In the genomic region with DNA sequence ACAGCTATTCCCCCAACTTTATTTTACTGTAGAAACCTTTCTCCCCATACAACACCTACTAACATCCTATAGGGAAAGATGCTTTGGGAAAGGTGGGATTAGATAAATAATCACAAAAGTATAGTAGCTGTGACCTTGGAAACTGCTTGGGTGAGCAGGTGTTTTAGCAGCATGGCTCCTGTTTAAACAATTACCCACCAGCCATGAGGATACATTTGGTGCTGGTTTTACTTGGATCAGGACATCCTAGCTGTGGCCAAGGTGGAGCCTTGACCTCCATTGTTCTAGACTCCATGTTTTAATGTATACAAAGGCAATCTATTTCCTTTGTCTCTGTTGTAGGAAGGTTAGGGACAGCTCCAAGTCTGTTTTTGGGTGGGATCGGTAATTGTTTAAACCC, we compare ENCODE assay signal across 16 cellular contexts.
"Had no signal": no experiment of that assay in that cellular context is flagged by ENCODE, and none has a peak within 500 bp of the region (broad histone marks: within the 10 kb centered on the region; RNA-seq: fewer than 3 reads in every experiment).

No MANE protein-coding gene starts in this region.

- H3K36me3 Mint-ChIP-seq: mesothelial cell of epicardium; natural killer cell; neural progenitor cell; stimulated activated effector memory CD8-positive, alpha-beta T cell treated with anti-CD3 and anti-CD28 coated beads, Interleukin-12 subunit alpha, Interleukin-12 subunit beta, amount 100 ng/mL, for 72 hours; type B pancreatic cell had no signal

- H3K9me3 Mint-ChIP-seq: effector memory CD8-positive, alpha-beta T cell; natural killer cell; stimulated activated effector memory CD8-positive, alpha-beta T cell treated with anti-CD3 and anti-CD28 coated beads, Interleukin-12 subunit alpha, Interleukin-12 subunit beta, amount 100 ng/mL, for 72 hours; type B pancreatic cell had no signal

- H3K27me3 Mint-ChIP-seq: type B pancreatic cell had no signal

- H3K4me3 Mint-ChIP-seq: effector memory CD8-positive, alpha-beta T cell; mesothelial cell of epicardium; natural killer cell; neural progenitor cell; stimulated activated effector memory CD8-positive, alpha-beta T cell treated with anti-CD3 and anti-CD28 coated beads, Interleukin-12 subunit alpha, Interleukin-12 subunit beta, amount 100 ng/mL, for 72 hours; type B pancreatic cell had no signal

- DNase-seq: effector memory CD8-positive, alpha-beta T cell; gastrocnemius medialis; left lung; natural killer cell; nucleus accumbens; pancreas; right cardiac atrium; stimulated activated CD4-positive, alpha-beta T cell treated with anti-CD3 and anti-CD28 coated beads, Interleukin-4, amount 100 ng/mL, for 1 hour; stimulated activated CD8-positive, alpha-beta memory T cell treated with anti-CD3 and anti-CD28 coated beads, Interleukin-4, amount 100 ng/mL, for 48 hours; stimulated activated naive CD8-positive, alpha-beta T cell treated with anti-CD3 and anti-CD28 coated beads, Interleukin-15, Interleukin-2, amounts not matched to agents 100 U/mL and 50 U/mL, for 24 hours; thyroid gland; uterus had no signal

- H3K27ac Mint-ChIP-seq: effector memory CD8-positive, alpha-beta T cell; mesothelial cell of epicardium; natural killer cell; neural progenitor cell; stimulated activated effector memory CD8-positive, alpha-beta T cell treated with anti-CD3 and anti-CD28 coated beads, Interleukin-12 subunit alpha, Interleukin-12 subunit beta, amount 100 ng/mL, for 72 hours; type B pancreatic cell had no signal
